17 cellular contexts compared by ENCODE assay signal in genomic region chr22:25061134-25061533, GRCh38.
DNase-seq lines count a peak whose midpoint lies in the region; ATAC-seq, FAIRE-seq and TF ChIP-seq lines count a peak whose summit lies in the region.
"Had no signal": no experiment of that assay in that cellular context is flagged by ENCODE, and none has a peak within 500 bp of the region (broad histone marks: within the 10 kb centered on the region; RNA-seq: fewer than 3 reads in every experiment).

No MANE protein-coding gene starts in this region.

- no peaks in the 10 kb centered on the region for H3K36me3 Mint-ChIP-seq in CD4-positive, alpha-beta T cell (ENCODE audit: low read depth)
- no peaks in the 10 kb centered on the region for H3K36me3 Mint-ChIP-seq in activated naive CD8-positive, alpha-beta T cell

- DNase-seq in A549 (ENCODE audit: low read depth in 1 of 2, low spot score in 1 of 2) = no peak
- DNase-seq in CD4-positive, alpha-beta T cell = no peak
- DNase-seq in keratinocyte (ENCODE audit: low read depth, low spot score) = no peak
- DNase-seq in GM19240 (ENCODE audit: insufficient read length, low spot score) = no peak
- no peak for DNase-seq in GM20000 (ENCODE audit: low spot score)
- no peak for DNase-seq in OCI-M2 (lab: John Stamatoyannopoulos, UW; ENCODE audit: unreplicated experiment)
- DNase-seq: activated gamma-delta T cell, DMS153, HCEC 1CT, MM.1S, NCI-H1930, NCI-H524, OCI-M1 had no signal

- no peak for TF ChIP-seq POLR2A in A549 (IDR thresholded peaks at IDR 0.05; ENCODE audit: low read length)

- H3K4me1 ChIP-seq in A549 (0 out of 3 replicates have a peak, but pooled peaks cover 3% of the 10 kb centered on the region), keratinocyte (ENCODE audit: control insufficient read depth, extremely low read depth, insufficient read depth, low read length) (peaks cover 21% of the 10 kb centered on the region)
- H3K4me1 ChIP-seq: SJSA1 had no signal

- no peak for ATAC-seq in A549
- no peak for ATAC-seq in CD4-positive, alpha-beta T cell (ENCODE audit: poor library complexity)

- peaks cover 6% of the 10 kb centered on the region for H4K20me1 ChIP-seq in keratinocyte (ENCODE audit: control insufficient read depth, extremely low read depth, insufficient read depth, low read length)

- H3K4me2 ChIP-seq in A549 = no peak overlapping the region
- peak overlapping the region; percentile 11 for H3K4me2 ChIP-seq in keratinocyte (ENCODE audit: control insufficient read depth, extremely low read depth, insufficient read depth, low read depth, low read length)

- POLR2A ChIA-PET in A549 (lab: Yijun Ruan, JAX) = no interaction called here
- POLR2A ChIA-PET in CD4-positive, alpha-beta T cell (lab: Charles Lee) = interaction anchor here (0.6 to 6.3 kb wide), 6 partner anchors 8 to 50 kb away, joined by 3 to 43 read pairs (median 9); no protein-coding TSS in a partner anchor

- intact Hi-C loops in CD4-positive, alpha-beta T cell (cut with DNase I, micrococcal nuclease) = loop anchor here (2.0 to 10.0 kb wide), 4 partner anchors 50 to 1614 kb away; partner anchors contain the start of gene ADORA2A (in 1 of the 2)

- H3K27ac ChIP-seq in A549 (peak overlapping the region in 1 of 2 experiments; percentile 59; a peak in 3 of 6 replicates), keratinocyte (ENCODE audit: control insufficient read depth, insufficient read depth, low read length) (no peak overlapping the region)
- H3K27ac ChIP-seq in CD4-positive, alpha-beta T cell (ENCODE audit: low read depth, low read length) = peak overlapping the region; percentile 91
- H3K27ac ChIP-seq: SJSA1 had no signal

- peaks cover 4 to 7% of the 10 kb centered on the region in 2 experiments for H3K36me3 ChIP-seq in keratinocyte (ENCODE audit: control insufficient read depth in 2 of 2, extremely low read depth in 1 of 2, insufficient read depth in 2 of 2, low read length in 2 of 2)
- H3K36me3 ChIP-seq: SJSA1 had no signal

- dilution Hi-C loops in keratinocyte (cut with MboI; ENCODE audit: extremely low pct_ligation_motif_present, low sequenced_read_pairs) = no loop called here

- TF ChIP-seq RAD21 in A549 (conservative IDR thresholded peaks at IDR 0.05 in 1 of 2, IDR thresholded peaks at IDR 0.05 in 1 of 2) = no peak

- H3K9me3 ChIP-seq in A549 (no peaks in the 10 kb centered on the region), keratinocyte (ENCODE audit: control insufficient read depth, low read depth, low read length) (no peaks in the 10 kb centered on the region)
- H3K9me3 ChIP-seq in CD4-positive, alpha-beta T cell (ENCODE audit: control insufficient read depth, low read length) = no peaks in the 10 kb centered on the region
- H3K9me3 ChIP-seq: SJSA1 had no signal

- FAIRE-seq in A549 (lab: Jason Lieb, UNC) = no peak
- no peak for FAIRE-seq in keratinocyte (lab: Jason Lieb, UNC)
- FAIRE-seq: bronchial epithelial cell had no signal

- peak overlapping the region; percentile 1 for H3K9ac ChIP-seq in keratinocyte (ENCODE audit: control insufficient read depth, extremely low read depth, insufficient read depth, low read length)

- TF ChIP-seq CTCF in A549 (IDR thresholded peaks at IDR 0.05) (no peak), keratinocyte (optimal IDR thresholded peaks at IDR 0.05 in 1 of 3, IDR thresholded peaks at IDR 0.05 in 1 of 3, conservative IDR thresholded peaks at IDR 0.05 in 1 of 3; ENCODE audit: extremely low read depth in 1 of 3, insufficient read depth in 2 of 3, low read length in 3 of 3) (no peak), GM20000 (IDR thresholded peaks at IDR 0.05; ENCODE audit: extremely low read depth, missing control alignments) (no peak)
- no peak for TF ChIP-seq CTCF in CD4-positive, alpha-beta T cell (IDR thresholded peaks at IDR 0.05)

- no peaks in the 10 kb centered on the region for H3K27me3 Mint-ChIP-seq in CD4-positive, alpha-beta T cell
- no peaks in the 10 kb centered on the region for H3K27me3 Mint-ChIP-seq in activated naive CD8-positive, alpha-beta T cell

- TF ChIP-seq EP300 in A549 (IDR thresholded peaks at IDR 0.05) = no peak

- CTCF ChIA-PET in A549 (lab: Yijun Ruan, JAX) = interaction anchor here (2.5 to 2.9 kb wide), 2 partner anchors 11 to 13 kb away, joined by 7 to 16 read pairs; no protein-coding TSS in a partner anchor
- CTCF ChIA-PET in CD4-positive, alpha-beta T cell (lab: Charles Lee) = interaction anchor here (1.4 to 3.7 kb wide), 5 partner anchors 12 to 387 kb away, joined by 3 to 17 read pairs (median 9); no protein-coding TSS in a partner anchor

- no peaks in the 10 kb centered on the region for H3K9me1 ChIP-seq in keratinocyte (ENCODE audit: control insufficient read depth, extremely low read depth, insufficient read depth, low read length)

- H3K4me3 ChIP-seq in A549 (no peak overlapping the region), keratinocyte (ENCODE audit: control insufficient read depth in 2 of 3, extremely low read depth in 1 of 3, insufficient read depth in 2 of 3, low read depth in 1 of 3, low read length in 3 of 3) (no peak overlapping the region)
- H3K4me3 ChIP-seq: SJSA1 had no signal

- no peaks in the 10 kb centered on the region for H3K9me3 Mint-ChIP-seq in CD4-positive, alpha-beta T cell
- no peaks in the 10 kb centered on the region for H3K9me3 Mint-ChIP-seq in activated naive CD8-positive, alpha-beta T cell (ENCODE audit: low read depth)

- H3K79me2 ChIP-seq in keratinocyte (ENCODE audit: control insufficient read depth, insufficient read depth, low read length) = no peaks in the 10 kb centered on the region

- H3K4me3 Mint-ChIP-seq in CD4-positive, alpha-beta T cell = no peak overlapping the region
- peak overlapping the region; percentile 72 for H3K4me3 Mint-ChIP-seq in activated naive CD8-positive, alpha-beta T cell
- H3K4me3 Mint-ChIP-seq: B cell had no signal

- H2AFZ ChIP-seq in keratinocyte (ENCODE audit: control insufficient read depth, low read length) = no peak overlapping the region

- WGBS in A549 (ENCODE audit: missing lambda C conversion rate) = 80% methylated on average over 5 of the region's 5 CpGs

- H3K27ac Mint-ChIP-seq in CD4-positive, alpha-beta T cell = peak overlapping the region; percentile 96
- H3K27ac Mint-ChIP-seq in activated naive CD8-positive, alpha-beta T cell = peak overlapping the region; percentile 92
- H3K27ac Mint-ChIP-seq: B cell had no signal

- no peaks in the 10 kb centered on the region for H3K27me3 ChIP-seq in CD4-positive, alpha-beta T cell (ENCODE audit: control insufficient read depth, insufficient read depth, low read length)
- no peaks in the 10 kb centered on the region for H3K27me3 ChIP-seq in keratinocyte (ENCODE audit: control insufficient read depth, extremely low read depth, insufficient read depth, low read length)
- H3K27me3 ChIP-seq: SJSA1 had no signal

- peaks cover 55% of the 10 kb centered on the region for H3K4me1 Mint-ChIP-seq in CD4-positive, alpha-beta T cell (ENCODE audit: low read depth)
- peaks cover 56% of the 10 kb centered on the region for H3K4me1 Mint-ChIP-seq in activated naive CD8-positive, alpha-beta T cell (ENCODE audit: low read depth)

TF ChIP-seq in A549, 52 proteins besides CTCF, POLR2A, EP300 and RAD21:
- no peak for TF ChIP-seq MAFK (IDR thresholded peaks at IDR 0.05; ENCODE audit: partially characterized antibody)
- peak; percentile 86 for TF ChIP-seq ZFP36 (IDR thresholded peaks at IDR 0.05; ENCODE audit: borderline replicate concordance, partially characterized antibody)
- no peak for TF ChIP-seq JUNB (IDR thresholded peaks at IDR 0.05)
- no peak for TF ChIP-seq RCOR1 (IDR thresholded peaks at IDR 0.05; ENCODE audit: low read depth, low read length)
